Comparison of ENCODE assay signal across 15 cellular contexts in the genomic region with DNA sequence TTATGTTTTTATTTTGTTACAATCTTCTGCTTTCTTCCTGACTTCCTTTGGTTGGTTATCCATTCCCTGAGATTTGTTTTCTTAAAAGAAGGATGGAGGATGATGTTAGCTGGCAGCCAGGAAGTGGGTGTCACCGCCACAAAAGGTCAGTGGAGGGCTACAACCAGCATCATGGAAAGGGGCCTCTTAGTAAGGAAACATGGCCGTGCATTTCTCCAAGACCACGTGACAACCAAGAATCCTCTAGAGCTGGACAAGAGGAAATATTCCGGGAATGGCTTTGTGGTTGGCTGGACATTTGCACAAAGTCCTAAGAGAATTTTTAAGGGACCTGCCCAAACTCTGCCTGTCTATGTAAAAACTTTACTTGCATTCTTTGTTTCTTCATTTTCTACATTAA.
DNase-seq lines count a peak whose midpoint lies in the region; ATAC-seq, FAIRE-seq and TF ChIP-seq lines count a peak whose summit lies in the region.
"Had no signal": no experiment of that assay in that cellular context is flagged by ENCODE, and none has a peak within 500 bp of the region (broad histone marks: within the 10 kb centered on the region; RNA-seq: fewer than 3 reads in every experiment).

No MANE protein-coding gene starts in this region.

- WGBS in trophoblast cell (ENCODE audit: extremely low coverage, insufficient coverage, insufficient read length): no CpG with 5 or more reads among the region's 4 CpGs

- H4K12ac ChIP-seq in trophoblast cell (ENCODE audit: low read depth, low read length): no peak overlapping the region

- H3K79me1 ChIP-seq in trophoblast cell (ENCODE audit: low read length): peaks cover 5% of the 10 kb centered on the region

- H3K4me1 ChIP-seq in SJSA1 (replicated peaks): peaks cover 29% of the 10 kb centered on the region
- H3K4me1 ChIP-seq in trophoblast cell (ENCODE audit: control insufficient read depth in 1 of 2, insufficient read depth in 2 of 2, low read length in 2 of 2): peaks cover 2% of the 10 kb centered on the region in 2 experiments
- H3K4me1 ChIP-seq: parathyroid adenoma had no signal

- peak overlapping the region; percentile 10 for H4K8ac ChIP-seq in trophoblast cell (ENCODE audit: low read depth, low read length)

- peak overlapping the region; percentile 49 for H3K27ac ChIP-seq in SJSA1
- no peak overlapping the region for H3K27ac ChIP-seq in trophoblast cell (ENCODE audit: low read depth, low read length)
- H3K27ac ChIP-seq: parathyroid adenoma, tibial artery had no signal

- no peak overlapping the region for H4K91ac ChIP-seq in trophoblast cell (ENCODE audit: low read depth, low read length)

- H3K9me3 ChIP-seq in SJSA1 (replicated peaks): no peaks in the 10 kb centered on the region; the same call in 1 of the 2 replicates
- peaks cover 1% of the 10 kb centered on the region for H3K9me3 ChIP-seq in trophoblast cell (ENCODE audit: insufficient read depth, low read depth, low read length)
- H3K9me3 ChIP-seq: tibial artery had no signal

- no peak overlapping the region for H3K4ac ChIP-seq in trophoblast cell (ENCODE audit: low read depth, low read length)

- ATAC-seq in GM21737 (IDR thresholded peaks at IDR 0.05; ENCODE audit: unreplicated experiment): no peak
- ATAC-seq: esophagus mucosa had no signal

- H3K4me3 ChIP-seq in SJSA1: no peak overlapping the region
- no peak overlapping the region for H3K4me3 ChIP-seq in fibroblast of villous mesenchyme (ENCODE audit: low read depth, low read length)
- no peak overlapping the region for H3K4me3 ChIP-seq in trophoblast cell (ENCODE audit: low read depth, low read length)
- H3K4me3 ChIP-seq: tibial artery had no signal

- H3K9ac ChIP-seq in trophoblast cell (ENCODE audit: low read length): no peak overlapping the region
- H3K9ac ChIP-seq: parathyroid adenoma had no signal

- H3K14ac ChIP-seq in trophoblast cell (ENCODE audit: low read length): no peak overlapping the region

- H3K27me3 ChIP-seq in SJSA1 (replicated peaks) (no peaks in the 10 kb centered on the region), trophoblast cell (ENCODE audit: insufficient read depth, low read length) (no peaks in the 10 kb centered on the region)
- H3K27me3 ChIP-seq: tibial artery had no signal

- FAIRE-seq in frontal cortex (lab: Jason Lieb, UNC): no peak
- FAIRE-seq: bronchial epithelial cell, keratinocyte had no signal

- H2AFZ ChIP-seq in trophoblast cell (ENCODE audit: insufficient read depth, low read length, poor library complexity): no peak overlapping the region
- H2AFZ ChIP-seq: parathyroid adenoma had no signal

- H3K4me2 ChIP-seq in trophoblast cell (ENCODE audit: low read length): no peak overlapping the region

- peak; percentile 21 for DNase-seq in COLO829 (ENCODE audit: low spot score)
- DNase-seq in SJSA1 (ENCODE audit: low read depth in 1 of 2, low spot score in 2 of 2): peak; percentile 60 to 62
- peak; percentile 95 for DNase-seq in fibroblast of villous mesenchyme (ENCODE audit: low read depth)
- DNase-seq in trophoblast cell: peak; percentile 65 to 76
- no peak for DNase-seq in G401 (ENCODE audit: low spot score)
- DNase-seq in frontal cortex (ENCODE audit: low spot score in 2 of 2): no peak
- no peak for DNase-seq in nucleus accumbens (lab: John Stamatoyannopoulos, UW)
- DNase-seq: CD4-positive, CD25-positive, alpha-beta regulatory T cell; NCI-H446 had no signal

- no peak overlapping the region for H3K23ac ChIP-seq in trophoblast cell (ENCODE audit: low read length)

- H2BK5ac ChIP-seq in trophoblast cell (ENCODE audit: low read depth, low read length, poor library complexity): no peak overlapping the region

- no peak overlapping the region for H2AK5ac ChIP-seq in trophoblast cell (ENCODE audit: low read length)

- no peak for TF ChIP-seq CTCF in fibroblast of villous mesenchyme (IDR thresholded peaks at IDR 0.05; ENCODE audit: insufficient read depth, low read depth, low read length)

- H2BK120ac ChIP-seq in trophoblast cell (ENCODE audit: insufficient read depth, low read length, poor library complexity): no peak overlapping the region

- H3K36me3 ChIP-seq in SJSA1: no peaks in the 10 kb centered on the region
- H3K36me3 ChIP-seq in trophoblast cell (ENCODE audit: control insufficient read depth in 1 of 2, insufficient read depth in 2 of 2, low read length in 2 of 2): no peaks in the 10 kb centered on the region
- H3K36me3 ChIP-seq: tibial artery had no signal

- H3K18ac ChIP-seq in trophoblast cell (ENCODE audit: low read length): no peak overlapping the region

- in situ Hi-C loops in G401 (cut with HindIII; ENCODE audit: low sequenced_read_pairs): no loop called here

- peak overlapping the region; percentile 58 for H2BK12ac ChIP-seq in trophoblast cell (ENCODE audit: low read length)

- no peaks in the 10 kb centered on the region for H3K79me2 ChIP-seq in trophoblast cell (ENCODE audit: control insufficient read depth, insufficient read depth, low read length, poor library complexity)
- H3K79me2 ChIP-seq: parathyroid adenoma had no signal

Comparison
In these comparisons a context has a peak if more than half of its experiments do, and no peak if none do; other contexts are left out.
1. DNase-seq: peak in COLO829 (single experiment), SJSA1 (2 of 2), fibroblast of villous mesenchyme (single experiment) and trophoblast cell (2 of 2); none in G401 (single experiment), frontal cortex (0 of 2) and nucleus accumbens (0 of 56).